Comparison of ENCODE assay signal across 16 cellular contexts in the genomic region with DNA sequence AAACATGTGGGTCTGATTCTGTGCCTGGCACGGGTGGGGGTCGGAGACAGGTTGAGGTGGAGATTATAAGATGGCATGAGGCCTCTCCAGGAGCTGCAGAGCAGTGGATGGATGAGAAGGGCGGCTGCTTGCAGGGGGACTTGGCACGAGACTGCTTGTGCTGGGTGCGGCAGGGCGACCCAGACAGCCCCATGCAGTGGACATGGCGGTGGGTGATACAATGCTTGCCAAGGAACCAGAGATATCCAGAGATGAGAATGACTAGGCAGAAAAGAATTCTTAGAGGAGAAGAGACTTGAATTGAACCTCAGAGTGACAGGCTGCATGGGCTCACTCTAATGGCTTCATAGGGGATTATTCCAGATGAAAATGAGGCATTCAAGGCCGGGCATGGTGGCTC.
DNase-seq lines count a peak whose midpoint lies in the region; ATAC-seq and TF ChIP-seq lines count a peak whose summit lies in the region.
"Had no signal": no experiment of that assay in that cellular context is flagged by ENCODE, and none has a peak within 500 bp of the region (broad histone marks: within the 10 kb centered on the region; RNA-seq: fewer than 3 reads in every experiment).

No MANE protein-coding gene starts in this region.

- H2BK5ac ChIP-seq in neuronal stem cell (ENCODE audit: low read length): no peak overlapping the region

- peak overlapping the region; percentile 61 for H3K18ac ChIP-seq in neuronal stem cell (ENCODE audit: low read length)

- POLR2A ChIA-PET in WTC11 (lab: Charles Lee): interaction anchor here (0.7 kb wide), 1 partner anchor 35 kb away, joined by 5 read pairs; no protein-coding TSS in a partner anchor

- no peak overlapping the region for H3K4me2 ChIP-seq in neuronal stem cell (ENCODE audit: insufficient read depth, low read length, poor library complexity, severe bottlenecking)

- TF ChIP-seq CTCF in WTC11 (IDR thresholded peaks at IDR 0.05) (no peak), esophagus squamous epithelium (IDR thresholded peaks at IDR 0.05) (no peak)

- intact Hi-C loops in esophagus squamous epithelium (cut with DNase I): no loop called here

- H3K36me3 Mint-ChIP-seq in WTC11: no peaks in the 10 kb centered on the region
- H3K36me3 Mint-ChIP-seq: activated CD4-positive, alpha-beta memory T cell treated with anti-CD3 and anti-CD28 coated beads for 36 hours; CD8-positive, alpha-beta T cell; natural killer cell treated with Interleukin-12 subunit alpha and Interleukin-12 subunit beta and Interleukin-15 and Interleukin-18, amount 100 ng/mL, for 72 hours had no signal

- peaks cover 49% of the 10 kb centered on the region for H3K4me1 Mint-ChIP-seq in WTC11

- no peaks in the 10 kb centered on the region for H3K79me1 ChIP-seq in neuronal stem cell (ENCODE audit: low read depth, low read length)

- H4K91ac ChIP-seq in neuronal stem cell (ENCODE audit: low read depth, low read length, poor library complexity): no peak overlapping the region

- H2AK5ac ChIP-seq in neuronal stem cell (ENCODE audit: low read depth, low read length): no peak overlapping the region

- H4K8ac ChIP-seq in neuronal stem cell (ENCODE audit: low read depth, low read length): no peak overlapping the region

- peaks cover 10% of the 10 kb centered on the region for H3K79me2 ChIP-seq in ACC112 (ENCODE audit: control insufficient read depth, insufficient read depth, low read length, unreplicated experiment)

- CTCF ChIA-PET in WTC11 (lab: Charles Lee): interaction anchor here (0.9 to 1.3 kb wide), 2 partner anchors 29 to 75 kb away, joined by 3 read pairs; no protein-coding TSS in a partner anchor

- H3K4me1 ChIP-seq in ACC112 (ENCODE audit: control insufficient read depth, insufficient read depth, low read length, unreplicated experiment): peaks cover 25% of the 10 kb centered on the region
- H3K4me1 ChIP-seq in esophagus squamous epithelium: peaks cover 45 to 92% (median 76%) of the 10 kb centered on the region in 3 donors
- peaks cover 25 to 44% of the 10 kb centered on the region in 2 donors for H3K4me1 ChIP-seq in neuronal stem cell (ENCODE audit: control insufficient read depth in 2 of 2, insufficient read depth in 1 of 2, low read depth in 1 of 2, low read length in 2 of 2)

- H3K9me3 ChIP-seq in esophagus squamous epithelium (no peaks in the 10 kb centered on the region), neuronal stem cell (replicated peaks in 1 of 2; ENCODE audit: control insufficient read depth in 2 of 2, insufficient read depth in 1 of 2, low read depth in 1 of 2, low read length in 2 of 2) (no peaks in the 10 kb centered on the region)

- no peak for ATAC-seq in WTC11
- ATAC-seq in GM19463 (IDR thresholded peaks at IDR 0.05; ENCODE audit: unreplicated experiment): no peak
- ATAC-seq: activated T-cell treated with anti-CD3 and anti-CD28 coated beads, Interleukin-2, amount 50 U/mL, for 4 hours; CD8-positive, alpha-beta T cell; HCT116; Panc1 had no signal

- 64 to 75% methylated on average over 6 to 8 of the region's 8 CpGs for WGBS in esophagus squamous epithelium, 2 donors
- WGBS in neuronal stem cell (ENCODE audit: extremely low coverage in 2 of 2, insufficient read length in 2 of 2, insufficient replicate concordance in 1 of 2), 2 donors: no CpG with 5 or more reads among the region's 8 CpGs

- H2AFZ ChIP-seq in ACC112 (ENCODE audit: low read length, unreplicated experiment) (no peak overlapping the region), neuronal stem cell (ENCODE audit: low read length) (no peak overlapping the region)

- no peak overlapping the region for H2BK120ac ChIP-seq in neuronal stem cell (ENCODE audit: low read depth, low read length)

- no peak overlapping the region for H3K4me3 Mint-ChIP-seq in WTC11
- H3K4me3 Mint-ChIP-seq: activated CD4-positive, alpha-beta memory T cell treated with anti-CD3 and anti-CD28 coated beads for 36 hours; activated T-cell treated with anti-CD3 and anti-CD28 coated beads, Interleukin-2, amount 50 U/mL, for 4 hours; CD8-positive, alpha-beta T cell; natural killer cell treated with Interleukin-12 subunit alpha and Interleukin-12 subunit beta and Interleukin-15 and Interleukin-18, amount 100 ng/mL, for 72 hours had no signal

- H3K4ac ChIP-seq in neuronal stem cell (ENCODE audit: low read length): no peak overlapping the region

- H3K14ac ChIP-seq in neuronal stem cell (ENCODE audit: low read length): no peak overlapping the region

- TF ChIP-seq POLR2A in esophagus squamous epithelium (IDR thresholded peaks at IDR 0.05): no peak

- H3K27me3 ChIP-seq in ACC112 (ENCODE audit: insufficient read depth, low read length): no peaks in the 10 kb centered on the region
- no peaks in the 10 kb centered on the region for H3K27me3 ChIP-seq in esophagus squamous epithelium
- H3K27me3 ChIP-seq in neuronal stem cell (ENCODE audit: control insufficient read depth in 3 of 3, insufficient read depth in 3 of 3, low read depth in 1 of 3, low read length in 3 of 3): no peaks in the 10 kb centered on the region

- H3K9me3 Mint-ChIP-seq in WTC11: no peaks in the 10 kb centered on the region
- H3K9me3 Mint-ChIP-seq: activated CD4-positive, alpha-beta memory T cell treated with anti-CD3 and anti-CD28 coated beads for 36 hours; activated T-cell treated with anti-CD3 and anti-CD28 coated beads, Interleukin-2, amount 50 U/mL, for 4 hours; CD8-positive, alpha-beta T cell; natural killer cell treated with Interleukin-12 subunit alpha and Interleukin-12 subunit beta and Interleukin-15 and Interleukin-18, amount 100 ng/mL, for 72 hours had no signal

- peak overlapping the region; percentile 16 for H3K27ac Mint-ChIP-seq in WTC11
- H3K27ac Mint-ChIP-seq: activated CD4-positive, alpha-beta memory T cell treated with anti-CD3 and anti-CD28 coated beads for 36 hours; CD8-positive, alpha-beta T cell; natural killer cell treated with Interleukin-12 subunit alpha and Interleukin-12 subunit beta and Interleukin-15 and Interleukin-18, amount 100 ng/mL, for 72 hours had no signal

- H3K27me3 Mint-ChIP-seq in WTC11 (ENCODE audit: low read depth): no peaks in the 10 kb centered on the region
- H3K27me3 Mint-ChIP-seq: activated CD4-positive, alpha-beta memory T cell treated with anti-CD3 and anti-CD28 coated beads for 36 hours; natural killer cell treated with Interleukin-12 subunit alpha and Interleukin-12 subunit beta and Interleukin-15 and Interleukin-18, amount 100 ng/mL, for 72 hours had no signal

- no peak overlapping the region for H2BK15ac ChIP-seq in neuronal stem cell (ENCODE audit: low read length)

- no peak overlapping the region for H3K23ac ChIP-seq in neuronal stem cell (ENCODE audit: low read depth, low read length, poor library complexity)

- H2BK12ac ChIP-seq in neuronal stem cell (ENCODE audit: low read length): peak overlapping the region; percentile 16

- H3K4me3 ChIP-seq in ACC112 (ENCODE audit: low read depth, low read length): peak overlapping the region; percentile 12; the same call in 1 of the 2 replicates
- no peak overlapping the region for H3K4me3 ChIP-seq in esophagus squamous epithelium
- H3K4me3 ChIP-seq in neuronal stem cell (ENCODE audit: low read length in 2 of 2): no peak overlapping the region

- DNase-seq in WTC11 (ENCODE audit: low spot score) (no peak), esophagus squamous epithelium (lab: John Stamatoyannopoulos, UW) (no peak), neuronal stem cell (ENCODE audit: low spot score) (no peak), T-helper 2 cell (no peak), NCI-H345 treated with DMSO at 0.1 percent for 48 hours (lab: John Stamatoyannopoulos, UW; ENCODE audit: unreplicated experiment) (no peak)
- no peak for DNase-seq in activated CD4-positive, CD25-positive, alpha-beta regulatory T cell (lab: John Stamatoyannopoulos, UW)
- DNase-seq: activated CD4-positive, alpha-beta memory T cell treated with anti-CD3 and anti-CD28 coated beads for 36 hours; activated T-cell treated with anti-CD3 and anti-CD28 coated beads, Interleukin-2, amount 50 U/mL, for 4 hours; CD8-positive, alpha-beta T cell; NCI-H2029 treated with DMSO at 0.1 percent for 48 hours; NCI-H526 treated with DMSO at 0.1 percent for 48 hours had no signal

- H3K9ac ChIP-seq in neuronal stem cell (ENCODE audit: low read depth, low read length, poor library complexity): no peak overlapping the region

- H3K36me3 ChIP-seq in ACC112 (ENCODE audit: insufficient read depth, low read length): no peaks in the 10 kb centered on the region
- H3K36me3 ChIP-seq in esophagus squamous epithelium: peaks cover 0 to 48% (median 0%) of the 10 kb centered on the region in 3 donors
- no peaks in the 10 kb centered on the region for H3K36me3 ChIP-seq in neuronal stem cell (replicated peaks in 1 of 2; ENCODE audit: control insufficient read depth in 2 of 2, insufficient read depth in 2 of 2, low read length in 2 of 2)

- H3K27ac ChIP-seq in ACC112 (ENCODE audit: low read depth, low read length) (peak overlapping the region; percentile 25), esophagus squamous epithelium (peak overlapping the region in 3 of 4 donors; percentile 81 to 84 (median 82)), neuronal stem cell (replicated peaks; ENCODE audit: low read length) (no peak overlapping the region)

TF ChIP-seq in WTC11, 78 proteins besides CTCF, POLR2A, EP300 and RAD21 (continues in another document):
- TF ChIP-seq ETV6 (CRISPR knock-in tag; IDR thresholded peaks at IDR 0.05) (no peak), KAT7 (CRISPR knock-in tag; IDR thresholded peaks at IDR 0.05; ENCODE audit: borderline replicate concordance) (no peak), TEAD1 (CRISPR knock-in tag; IDR thresholded peaks at IDR 0.05) (no peak), NFYB (CRISPR knock-in tag; conservative IDR thresholded peaks at IDR 0.05; ENCODE audit: low read depth) (no peak)
- TF ChIP-seq, protein P1, sequence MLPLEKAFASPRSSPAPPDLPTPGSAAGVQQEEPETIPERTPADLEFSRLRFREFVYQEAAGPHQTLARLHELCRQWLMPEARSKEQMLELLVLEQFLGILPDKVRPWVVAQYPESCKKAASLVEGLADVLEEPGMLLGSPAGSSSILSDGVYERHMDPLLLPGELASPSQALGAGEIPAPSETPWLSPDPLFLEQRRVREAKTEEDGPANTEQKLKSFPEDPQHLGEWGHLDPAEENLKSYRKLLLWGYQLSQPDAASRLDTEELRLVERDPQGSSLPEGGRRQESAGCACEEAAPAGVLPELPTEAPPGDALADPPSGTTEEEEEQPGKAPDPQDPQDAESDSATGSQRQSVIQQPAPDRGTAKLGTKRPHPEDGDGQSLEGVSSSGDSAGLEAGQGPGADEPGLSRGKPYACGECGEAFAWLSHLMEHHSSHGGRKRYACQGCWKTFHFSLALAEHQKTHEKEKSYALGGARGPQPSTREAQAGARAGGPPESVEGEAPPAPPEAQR (CRISPR knock-in tag; IDR thresholded peaks at IDR 0.05): no peak
